Comparison of ENCODE assay signal across 11 cellular contexts in genomic region chr14:36518586-36519430, GRCh38. TPM values are rescaled to one million over a fixed set of nuclear protein-coding genes. Genes with fewer than 3 reads are reported as not detected.
A peak's percentile ranks its signal among the peaks of the same experiment; 100 is the strongest.
DNase-seq lines count a peak whose midpoint lies in the region; FAIRE-seq and TF ChIP-seq lines count a peak whose summit lies in the region.
"Had no signal": no experiment of that assay in that cellular context is flagged by ENCODE, and none has a peak within 500 bp of the region (broad histone marks: within the 10 kb centered on the region; RNA-seq: fewer than 3 reads in every experiment).

No MANE protein-coding gene starts in this region.

- H3K9me3 ChIP-seq in esophagus muscularis mucosa (no peaks in the 10 kb centered on the region), skeletal muscle tissue (ENCODE audit: control insufficient read depth in 3 of 3, low read length in 3 of 3) (no peaks in the 10 kb centered on the region)

- H3K9ac ChIP-seq in skeletal muscle tissue (ENCODE audit: low read depth in 1 of 3, low read length in 3 of 3), result no peak overlapping the region

- H3K4me3 ChIP-seq in esophagus muscularis mucosa (peak overlapping the region; percentile 34 to 46 (median 44)), skeletal muscle tissue (ENCODE audit: low read length in 3 of 3) (peak overlapping the region in 2 of 3 donors; percentile 45 to 48)

- under 1% methylated on average over 22 of the region's 79 CpGs for WGBS in esophagus muscularis mucosa

- peaks cover 23 to 35% (median 34%) of the 10 kb centered on the region in 3 donors for H3K27me3 Mint-ChIP-seq in immature natural killer cell (ENCODE audit: low read depth in 3 of 3)

- peaks cover 3 to 100% (median 70%) of the 10 kb centered on the region in 4 donors for H3K27me3 ChIP-seq in esophagus muscularis mucosa
- peaks cover 95 to 97% (median 96%) of the 10 kb centered on the region in 3 donors for H3K27me3 ChIP-seq in skeletal muscle tissue (ENCODE audit: control insufficient read depth in 3 of 3, insufficient read depth in 3 of 3, low read length in 3 of 3)

- TF ChIP-seq EP300 in esophagus muscularis mucosa (IDR thresholded peaks at IDR 0.05), result no peak

- no peaks in the 10 kb centered on the region for H3K36me3 ChIP-seq in esophagus muscularis mucosa
- H3K36me3 ChIP-seq in skeletal muscle tissue (ENCODE audit: control insufficient read depth in 3 of 3, insufficient read depth in 3 of 3, low read length in 3 of 3), result no peaks in the 10 kb centered on the region

- peak; percentile 74 for DNase-seq in NCI-H748 (lab: John Stamatoyannopoulos, UW; ENCODE audit: unreplicated experiment)
- no peak for DNase-seq in NCI-H748 treated with DMSO at 0.1 percent for 48 hours (lab: John Stamatoyannopoulos, UW)
- DNase-seq in NCI-H345 treated with DMSO at 0.1 percent for 48 hours (lab: John Stamatoyannopoulos, UW; ENCODE audit: unreplicated experiment), result peak; percentile 61
- peak; percentile 85 for DNase-seq in esophagus muscularis mucosa (ENCODE audit: extremely low spot score)
- DNase-seq in immature natural killer cell, result no peak
- DNase-seq in HuH-7.5 (ENCODE audit: low spot score), result no peak
- no peak for DNase-seq in urothelium cell line (ENCODE audit: low spot score)
- DNase-seq: dermis blood vessel endothelial cell, KG1 had no signal

- H3K4me3 Mint-ChIP-seq in immature natural killer cell, result no peak overlapping the region

- FAIRE-seq in urothelium cell line (lab: Jason Lieb, UNC), result no peak

- H3K27ac Mint-ChIP-seq in immature natural killer cell, result no peak overlapping the region

- H3K36me3 Mint-ChIP-seq in immature natural killer cell, result peaks cover 0 to 4% (median 4%) of the 10 kb centered on the region in 3 donors

- H3K9me3 Mint-ChIP-seq in immature natural killer cell, result peaks cover 4 to 22% (median 8%) of the 10 kb centered on the region in 6 donors

- intact Hi-C loops in esophagus muscularis mucosa (cut with DNase I), result no loop called here

- H3K4me1 Mint-ChIP-seq in immature natural killer cell, result peaks cover 0 to 4% of the 10 kb centered on the region in 2 donors

- TF ChIP-seq POLR2A in esophagus muscularis mucosa (IDR thresholded peaks at IDR 0.05; ENCODE audit: low read depth), result no peak

- H3K4me1 ChIP-seq in esophagus muscularis mucosa (peaks cover 30 to 68% (median 63%) of the 10 kb centered on the region in 4 donors), skeletal muscle tissue (ENCODE audit: control insufficient read depth in 3 of 3, insufficient read depth in 3 of 3, low read length in 3 of 3) (peaks cover 11 to 46% (median 19%) of the 10 kb centered on the region in 3 donors)

- no peak for TF ChIP-seq CTCF in esophagus muscularis mucosa (IDR thresholded peaks at IDR 0.05)

- H3K27ac ChIP-seq in esophagus muscularis mucosa (replicated peaks in 1 of 4) (no peak overlapping the region), skeletal muscle tissue (ENCODE audit: low read depth, low read length) (no peak overlapping the region)

RNA-seq across cellular contexts. Expression of gene NKX2-1, which starts 1.2 kb away (rescaled TPM):
- total RNA-seq in esophagus muscularis mucosa, result under 1 TPM in 2 of 4 donors, not detected in 2; 0.45 to 0.92 TPM
- not detected for total RNA-seq in skeletal muscle tissue
- not detected for polyA plus RNA-seq in immature natural killer cell
- total RNA-seq: dermis blood vessel endothelial cell had no signal
- polyA plus RNA-seq: BJ had no signal

Comparison
In these comparisons a context has a peak if more than half of its experiments do, and no peak if none do; other contexts are left out.
1. DNase-seq: peak in NCI-H748 (single experiment), NCI-H345 treated with DMSO at 0.1 percent for 48 hours (single experiment) and esophagus muscularis mucosa (single experiment); none in NCI-H748 treated with DMSO at 0.1 percent for 48 hours (single experiment), immature natural killer cell (0 of 3), HuH-7.5 (single experiment) and urothelium cell line (single experiment).